In the genomic region with DNA sequence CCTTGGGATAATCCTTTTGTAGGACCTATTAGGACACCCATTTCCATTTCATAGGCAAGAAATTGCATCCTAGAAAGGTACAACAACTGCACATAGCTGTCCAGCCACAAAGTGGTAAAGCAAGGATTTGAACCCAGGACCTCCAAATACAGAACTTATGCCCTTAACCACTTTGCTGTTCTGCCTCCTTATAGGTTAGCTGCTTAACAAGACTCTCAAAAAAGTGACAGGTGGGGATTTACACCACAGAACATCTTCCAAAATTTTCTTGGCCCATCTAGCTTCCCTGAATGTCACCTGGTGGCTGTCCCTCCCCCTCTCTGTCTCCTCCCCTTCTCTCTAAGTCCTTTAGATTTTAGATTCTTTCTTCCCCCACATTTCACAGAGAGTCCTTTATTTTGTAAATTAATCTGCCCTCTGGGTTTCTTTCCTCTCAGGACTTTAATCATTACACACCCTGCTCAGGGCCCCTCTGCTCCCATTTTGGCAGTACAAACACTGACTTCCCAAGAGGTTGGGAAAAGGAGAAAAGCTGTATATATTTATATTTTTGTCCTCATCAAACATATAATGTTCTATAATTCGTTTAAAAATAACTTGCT, we compare ENCODE assay signal across 22 cellular contexts.
"Had no signal": no experiment of that assay in that cellular context is flagged by ENCODE, and none has a peak within 500 bp of the region (broad histone marks: within the 10 kb centered on the region; RNA-seq: fewer than 3 reads in every experiment).

No MANE protein-coding gene starts in this region.

- H3K27ac Mint-ChIP-seq: immature natural killer cell; memory B cell; natural killer cell; stimulated activated memory B cell treated with anti-CD40 and anti-IgM and Interleukin-4, amounts not matched to agents 10 μg/mL and 1 μg/mL and 100 μg/mL, for 72 hours; type B pancreatic cell had no signal

- H3K27me3 Mint-ChIP-seq: stimulated activated memory B cell treated with anti-CD40 and anti-IgM and Interleukin-4, amounts not matched to agents 10 μg/mL and 1 μg/mL and 100 μg/mL, for 72 hours had no signal

- H3K4me3 Mint-ChIP-seq: immature natural killer cell; memory B cell; natural killer cell; stimulated activated memory B cell treated with anti-CD40 and anti-IgM and Interleukin-4, amounts not matched to agents 10 μg/mL and 1 μg/mL and 100 μg/mL, for 72 hours; type B pancreatic cell had no signal

- DNase-seq: cerebellar nuclear complex; dorsolateral prefrontal cortex; effector CD4-positive, alpha-beta T cell; immature natural killer cell; islet precursor cell; natural killer cell; occipital lobe; ovary; posterior cingulate gyrus; psoas muscle; right cardiac atrium; spleen; stimulated activated CD4-positive, alpha-beta T cell treated with anti-CD3 and anti-CD28 coated beads, Interleukin-4, amount 100 ng/mL, for 4 hours; stimulated activated naive CD8-positive, alpha-beta T cell treated with anti-CD3 and anti-CD28 coated beads, Interleukin-15, Interleukin-2, amounts not matched to agents 100 U/mL and 50 U/mL, for 24 hours; substantia nigra; testis; tibial artery had no signal

- ATAC-seq: natural killer cell; psoas muscle; right cardiac atrium; stimulated activated memory B cell treated with anti-CD40 and anti-IgM and Interleukin-4, amounts not matched to agents 10 μg/mL and 1 μg/mL and 100 μg/mL, for 72 hours; stimulated activated naive CD8-positive, alpha-beta T cell treated with anti-CD3 and anti-CD28 coated beads, Interleukin-15, Interleukin-2, amounts not matched to agents 100 U/mL and 50 U/mL, for 24 hours had no signal

- H3K4me1 Mint-ChIP-seq: immature natural killer cell; memory B cell; natural killer cell; stimulated activated memory B cell treated with anti-CD40 and anti-IgM and Interleukin-4, amounts not matched to agents 10 μg/mL and 1 μg/mL and 100 μg/mL, for 72 hours had no signal

- H3K36me3 Mint-ChIP-seq: immature natural killer cell; memory B cell; natural killer cell; stimulated activated memory B cell treated with anti-CD40 and anti-IgM and Interleukin-4, amounts not matched to agents 10 μg/mL and 1 μg/mL and 100 μg/mL, for 72 hours; type B pancreatic cell had no signal

- H3K4me3 ChIP-seq: dorsolateral prefrontal cortex, lung, ovary, psoas muscle, skin epidermis, spleen, testis, tibial artery had no signal

- H3K4me1 ChIP-seq: psoas muscle, spleen, testis, tibial artery had no signal

- H3K9me3 Mint-ChIP-seq: memory B cell; natural killer cell; stimulated activated memory B cell treated with anti-CD40 and anti-IgM and Interleukin-4, amounts not matched to agents 10 μg/mL and 1 μg/mL and 100 μg/mL, for 72 hours; type B pancreatic cell had no signal

- H3K27me3 ChIP-seq: ovary, testis, tibial artery had no signal

- H3K9me3 ChIP-seq: ovary, psoas muscle, spleen, testis, tibial artery had no signal

- H3K36me3 ChIP-seq: ovary, spleen, tibial artery had no signal

- H3K27ac ChIP-seq: dorsolateral prefrontal cortex, ovary, psoas muscle, skin epidermis, spleen, testis, tibial artery had no signal
